In genomic region chr5:142323480-142324376, GRCh38 we compare ENCODE assay signal across 9 cellular contexts. TPM values are rescaled to one million over a fixed set of nuclear protein-coding genes. Genes with fewer than 3 reads are reported as not detected.
DNase-seq lines count a peak whose midpoint lies in the region; ATAC-seq and TF ChIP-seq lines count a peak whose summit lies in the region.
"Had no signal": no experiment of that assay in that cellular context is flagged by ENCODE, and none has a peak within 500 bp of the region (broad histone marks: within the 10 kb centered on the region; RNA-seq: fewer than 3 reads in every experiment).

No MANE protein-coding gene starts in this region.

- no peaks in the 10 kb centered on the region for H3K9me3 Mint-ChIP-seq in T-helper 2 cell treated with Interferon-gamma antibody and Interleukin-4, amounts not matched to agents 5 μg/mL and 100 μg/mL, for 36 hours

- H3K4me3 ChIP-seq in WI38 (ENCODE audit: low read depth, low read length) (peak overlapping the region; percentile 97), fibroblast of villous mesenchyme (ENCODE audit: low read depth, low read length) (peak overlapping the region; percentile 73), ovary (peak overlapping the region; percentile 38)

- TF ChIP-seq POLR2A in ovary (IDR thresholded peaks at IDR 0.05) = no peak

- TF ChIP-seq CTCF in WI38 (IDR thresholded peaks at IDR 0.05; ENCODE audit: low read depth, low read length) = no peak
- TF ChIP-seq CTCF in fibroblast of villous mesenchyme (IDR thresholded peaks at IDR 0.05; ENCODE audit: insufficient read depth, low read depth, low read length) = no peak
- TF ChIP-seq CTCF in ovary (IDR thresholded peaks at IDR 0.05) = no peak

- no peak for DNase-seq in T-helper 2 cell treated with Interferon-gamma antibody and Interleukin-4, amounts not matched to agents 5 μg/mL and 100 μg/mL, for 36 hours (ENCODE audit: low spot score)
- no peak for DNase-seq in T-helper 2 cell
- peak; percentile 73 for DNase-seq in fibroblast of villous mesenchyme (ENCODE audit: low read depth)
- peak in 2 of 5 donors; percentile 22 to 23 for DNase-seq in ovary
- no peak for DNase-seq in mucosa of gallbladder (ENCODE audit: low spot score)
- DNase-seq: DND-41 had no signal

- peaks cover 35% of the 10 kb centered on the region for H3K4me1 Mint-ChIP-seq in T-helper 2 cell treated with Interferon-gamma antibody and Interleukin-4, amounts not matched to agents 5 μg/mL and 100 μg/mL, for 36 hours (ENCODE audit: low read depth)

- H3K27ac Mint-ChIP-seq in T-helper 2 cell treated with Interferon-gamma antibody and Interleukin-4, amounts not matched to agents 5 μg/mL and 100 μg/mL, for 36 hours = no peak overlapping the region

- intact Hi-C loops in ovary (cut with DNase I) = no loop called here

- ATAC-seq in GM21381 (IDR thresholded peaks at IDR 0.05; ENCODE audit: unreplicated experiment) = no peak
- no peak for ATAC-seq in HG03378 (IDR thresholded peaks at IDR 0.05; ENCODE audit: unreplicated experiment)

- TF ChIP-seq EP300 in ovary (IDR thresholded peaks at IDR 0.05) = no peak

- no peaks in the 10 kb centered on the region for H3K27me3 ChIP-seq in ovary

- peaks cover 10% of the 10 kb centered on the region for H3K4me1 ChIP-seq in ovary (ENCODE audit: insufficient read depth)

- H3K27ac ChIP-seq in ovary = peak overlapping the region in 1 of 2 donors; percentile 10

- no peaks in the 10 kb centered on the region for H3K36me3 ChIP-seq in ovary

- no peaks in the 10 kb centered on the region for H3K9me3 ChIP-seq in ovary

- WGBS in ovary, 3 donors = 23 to 31% (median 26%) methylated on average over 35 of the region's 35 CpGs

- H3K4me3 Mint-ChIP-seq in T-helper 2 cell treated with Interferon-gamma antibody and Interleukin-4, amounts not matched to agents 5 μg/mL and 100 μg/mL, for 36 hours = peak overlapping the region; percentile 86

- H3K27me3 Mint-ChIP-seq in T-helper 2 cell treated with Interferon-gamma antibody and Interleukin-4, amounts not matched to agents 5 μg/mL and 100 μg/mL, for 36 hours (ENCODE audit: low read depth) = peaks cover 41% of the 10 kb centered on the region

- no peaks in the 10 kb centered on the region for H3K36me3 Mint-ChIP-seq in T-helper 2 cell treated with Interferon-gamma antibody and Interleukin-4, amounts not matched to agents 5 μg/mL and 100 μg/mL, for 36 hours (ENCODE audit: low read depth)

RNA-seq across cellular contexts. Expression of gene SPRY4, which starts 1.1 kb away (rescaled TPM):
- 22.9 and 23.2 TPM in 2 replicates for total RNA-seq in fibroblast of villous mesenchyme
- total RNA-seq in ovary = 10 to 100 TPM in 1 of 7 donors, 1 to 10 TPM in 6; 1.9 to 15.9 (median 5.5) TPM
- polyA plus RNA-seq in ovary = 1 to 10 TPM; 2.0 to 8.6 TPM
- total RNA-seq in mucosa of gallbladder = 17.4 TPM

Comparison
In these comparisons a context has a peak if more than half of its experiments do, and no peak if none do; other contexts are left out.
1. H3K4me3 ChIP-seq: peak in every context shown above with its lines; median percentile 97 in WI38; 73 in fibroblast of villous mesenchyme; 38 in ovary.